Comparison of ENCODE assay signal across 12 cellular contexts in the genomic region with DNA sequence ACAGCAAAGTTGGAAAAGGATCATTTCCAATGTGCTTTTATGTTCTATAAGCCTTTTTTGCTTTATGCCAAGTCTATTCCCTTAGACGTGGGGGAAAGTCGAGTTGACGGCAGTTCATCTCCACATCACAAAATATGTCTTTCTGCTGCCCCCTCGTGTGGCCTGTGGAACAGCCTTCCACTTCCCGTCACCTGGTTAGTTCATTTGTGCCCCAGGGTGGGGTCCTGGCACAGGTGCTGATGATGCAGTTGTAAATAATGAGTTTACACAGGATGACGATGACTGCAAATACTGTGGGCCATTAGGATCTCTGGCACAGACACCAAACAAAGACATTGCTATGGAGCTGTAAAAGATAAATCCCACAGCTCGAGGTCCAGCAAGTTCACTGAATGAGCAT. TPM values are rescaled to one million over a fixed set of nuclear protein-coding genes. Genes with fewer than 3 reads are reported as not detected.
A peak's percentile ranks its signal among the peaks of the same experiment; 100 is the strongest.
DNase-seq lines count a peak whose midpoint lies in the region; ATAC-seq and TF ChIP-seq lines count a peak whose summit lies in the region.
"Had no signal": no experiment of that assay in that cellular context is flagged by ENCODE, and none has a peak within 500 bp of the region (broad histone marks: within the 10 kb centered on the region; RNA-seq: fewer than 3 reads in every experiment).

No MANE protein-coding gene starts in this region.

- H3K4me1 ChIP-seq in OCI-LY1 (ENCODE audit: insufficient read depth, low read length, severe bottlenecking): no peaks in the 10 kb centered on the region
- no peaks in the 10 kb centered on the region for H3K4me1 ChIP-seq in right atrium auricular region

- TF ChIP-seq CTCF in AG10803 (conservative IDR thresholded peaks at IDR 0.05; ENCODE audit: low read length): peak; percentile 25
- peak; percentile 38; the same call in 1 of the 2 replicates for TF ChIP-seq CTCF in OCI-LY1 (IDR thresholded peaks at IDR 0.05; ENCODE audit: low read length)
- peak; percentile 38 for TF ChIP-seq CTCF in fibroblast of villous mesenchyme (IDR thresholded peaks at IDR 0.05; ENCODE audit: insufficient read depth, low read depth, low read length)
- TF ChIP-seq CTCF in right atrium auricular region (IDR thresholded peaks at IDR 0.05): no peak

- no peak overlapping the region for H3K9ac ChIP-seq in OCI-LY1 (ENCODE audit: low read length)
- H3K9ac ChIP-seq: BLaER1 had no signal

- H3K27me3 ChIP-seq in OCI-LY1 (ENCODE audit: insufficient read depth, low read length): 0 out of 2 replicates have a peak, but pooled peaks cover 3% of the 10 kb centered on the region
- H3K27me3 ChIP-seq in right atrium auricular region: no peaks in the 10 kb centered on the region
- H3K27me3 ChIP-seq: BLaER1 had no signal

- peak; percentile 5 for DNase-seq in AG10803 (ENCODE audit: low read depth)
- DNase-seq in LoVo (ENCODE audit: low spot score): peak; percentile 87
- DNase-seq in fibroblast of villous mesenchyme (ENCODE audit: low read depth): no peak
- no peak for DNase-seq in NCI-H1694 (lab: John Stamatoyannopoulos, UW)
- DNase-seq in activated naive CD4-positive, alpha-beta T cell treated with anti-CD3 and anti-CD28 coated beads, Interleukin-2, amount 50 U/mL, for 16 hours: no peak
- no peak for DNase-seq in right atrium auricular region (ENCODE audit: low spot score)
- DNase-seq: naive B cell, NCI-H2171 had no signal

- no peaks in the 10 kb centered on the region for H4K20me1 ChIP-seq in OCI-LY1 (ENCODE audit: insufficient read depth, low read length)
- H4K20me1 ChIP-seq: BLaER1 had no signal

- no peak overlapping the region for H3K4me2 ChIP-seq in OCI-LY1 (ENCODE audit: low read length)

- ATAC-seq in GM18517 (IDR thresholded peaks at IDR 0.05; ENCODE audit: unreplicated experiment): no peak

- H3K36me3 ChIP-seq in OCI-LY1 (ENCODE audit: insufficient read depth, low read length): no peaks in the 10 kb centered on the region
- H3K36me3 ChIP-seq in right atrium auricular region: no peaks in the 10 kb centered on the region
- H3K36me3 ChIP-seq: BLaER1 had no signal

- no peak overlapping the region for H2AFZ ChIP-seq in OCI-LY1 (ENCODE audit: low read length)

- no peak overlapping the region for H3K4me3 ChIP-seq in AG10803 (ENCODE audit: low read length)
- H3K4me3 ChIP-seq in OCI-LY1 (ENCODE audit: low read depth, low read length, poor library complexity, severe bottlenecking): no peak overlapping the region
- no peak overlapping the region for H3K4me3 ChIP-seq in fibroblast of villous mesenchyme (ENCODE audit: low read depth, low read length)
- H3K4me3 ChIP-seq in right atrium auricular region: no peak overlapping the region
- H3K4me3 ChIP-seq: BLaER1 had no signal

- H3F3A ChIP-seq in OCI-LY1 (ENCODE audit: insufficient read depth, low read length): no peaks in the 10 kb centered on the region

- no peaks in the 10 kb centered on the region for H3K79me2 ChIP-seq in OCI-LY1 (ENCODE audit: insufficient read depth, low read length)

- H3K9me3 ChIP-seq in OCI-LY1 (ENCODE audit: low read length) (no peaks in the 10 kb centered on the region), right atrium auricular region (no peaks in the 10 kb centered on the region)

- H3K9me2 ChIP-seq in OCI-LY1 (ENCODE audit: low read depth, low read length): no peaks in the 10 kb centered on the region

- H3K27ac ChIP-seq in OCI-LY1 (ENCODE audit: low read depth, low read length, poor library complexity, severe bottlenecking) (no peak overlapping the region), right atrium auricular region (no peak overlapping the region)
- H3K27ac ChIP-seq: BLaER1 had no signal

RNA-seq across cellular contexts. Expression of gene OTUD3, which starts 10.0 kb away (rescaled TPM):
- total RNA-seq in fibroblast of villous mesenchyme (3.5 and 13.4 TPM in 2 replicates), right atrium auricular region (10 to 100 TPM in 1 of 2 donors, 1 to 10 TPM in 1; 2.4 to 31.6 TPM)

RNA-seq across cellular contexts. Expression of gene PLA2G2E, which starts 51.2 kb away (rescaled TPM):
- total RNA-seq in fibroblast of villous mesenchyme (not detected in 2 replicates), right atrium auricular region (not detected)
- total RNA-seq: subcutaneous adipose tissue had no signal

RNA-seq across cellular contexts. Expression of gene RNF186, which starts 57.1 kb away (rescaled TPM):
- total RNA-seq in fibroblast of villous mesenchyme (not detected in 2 replicates), right atrium auricular region (not detected)
- total RNA-seq: subcutaneous adipose tissue had no signal

Comparison
In these comparisons a context has a peak if more than half of its experiments do, and no peak if none do; other contexts are left out.
1. DNase-seq: peak in AG10803 (single experiment) and LoVo (single experiment); none in fibroblast of villous mesenchyme (single experiment), NCI-H1694 (single experiment), activated naive CD4-positive, alpha-beta T cell treated with anti-CD3 and anti-CD28 coated beads, Interleukin-2, amount 50 U/mL, for 16 hours (single experiment) and right atrium auricular region (single experiment).
2. CTCF ChIP-seq: peak in AG10803 (single experiment), OCI-LY1 (single experiment) and fibroblast of villous mesenchyme (single experiment); none in right atrium auricular region (0 of 2).